Comparison of ENCODE assay signal across 15 cellular contexts in the genomic region with DNA sequence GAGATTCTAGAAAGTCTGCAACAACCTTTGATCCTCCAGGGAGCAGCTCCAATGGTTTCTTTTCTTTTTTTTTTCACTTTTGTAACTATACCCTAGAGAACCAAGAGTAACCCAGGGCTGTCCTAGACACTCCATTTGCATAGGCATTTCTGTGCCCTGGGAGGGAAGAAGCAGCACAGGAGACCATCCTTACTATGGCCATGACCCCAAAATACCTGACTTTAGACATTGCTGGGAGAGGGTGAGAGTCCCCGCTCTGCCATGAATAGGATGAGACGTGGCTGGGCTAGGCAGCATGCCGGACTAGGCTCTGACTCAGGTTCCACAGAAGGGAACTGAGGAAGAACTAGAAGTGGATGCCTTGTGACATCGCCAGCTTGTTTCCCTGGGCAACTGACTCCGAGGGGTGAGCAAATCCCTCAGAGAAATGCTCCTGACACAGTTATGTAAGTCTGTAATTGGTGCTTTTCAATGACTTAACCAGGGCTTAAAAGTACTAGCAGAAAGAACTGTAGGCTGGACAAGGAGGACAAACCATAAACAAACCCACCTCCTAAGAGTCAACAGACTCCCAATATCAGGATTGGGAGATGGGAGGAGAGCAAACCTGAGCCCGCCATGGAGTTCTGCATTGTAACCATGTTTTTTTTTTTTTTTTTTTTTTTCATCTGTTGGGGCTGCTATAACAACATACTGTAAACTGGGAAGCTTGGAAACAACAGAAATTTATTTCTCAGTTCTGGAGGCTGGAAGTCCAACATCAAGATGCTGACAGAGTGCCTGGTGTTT. TPM values are rescaled to one million over a fixed set of nuclear protein-coding genes. Genes with fewer than 3 reads are reported as not detected.
A peak's percentile ranks its signal among the peaks of the same experiment; 100 is the strongest.
DNase-seq lines count a peak whose midpoint lies in the region; ATAC-seq and TF ChIP-seq lines count a peak whose summit lies in the region.
"Had no signal": no experiment of that assay in that cellular context is flagged by ENCODE, and none has a peak within 500 bp of the region (broad histone marks: within the 10 kb centered on the region; RNA-seq: fewer than 3 reads in every experiment).

No MANE protein-coding gene starts in this region.

- no peak overlapping the region for H3K4me3 Mint-ChIP-seq in WTC11
- no peak overlapping the region for H3K4me3 Mint-ChIP-seq in activated naive CD4-positive, alpha-beta T cell treated with anti-CD3 and anti-CD28 coated beads for 36 hours
- H3K4me3 Mint-ChIP-seq: activated naive CD8-positive, alpha-beta T cell; central memory CD8-positive, alpha-beta T cell; nephron progenitor cell had no signal

- peak overlapping the region; percentile 40 for H3K4me2 ChIP-seq in parathyroid adenoma (ENCODE audit: low read length)

- POLR2A ChIA-PET in WTC11 (lab: Charles Lee) = no interaction called here

- H2AFZ ChIP-seq in parathyroid adenoma = peak overlapping the region; percentile 65

- no peaks in the 10 kb centered on the region for H3K27me3 ChIP-seq in parathyroid adenoma (ENCODE audit: control insufficient read depth, insufficient read depth, low read length)

- ATAC-seq in WTC11 = peak; percentile 56
- ATAC-seq in GM18505 (IDR thresholded peaks at IDR 0.05; ENCODE audit: unreplicated experiment) = no peak
- ATAC-seq: HCT116 had no signal

- H3K4me3 ChIP-seq in parathyroid adenoma (ENCODE audit: low read depth, low read length) = no peak overlapping the region
- H3K4me3 ChIP-seq: left ventricle myocardium inferior had no signal

- H3K4me1 Mint-ChIP-seq in WTC11 = peaks cover 32% of the 10 kb centered on the region
- H3K4me1 Mint-ChIP-seq in activated naive CD4-positive, alpha-beta T cell treated with anti-CD3 and anti-CD28 coated beads for 36 hours (ENCODE audit: low read depth) = no peaks in the 10 kb centered on the region
- H3K4me1 Mint-ChIP-seq: central memory CD8-positive, alpha-beta T cell had no signal

- no peaks in the 10 kb centered on the region for H3K36me3 ChIP-seq in parathyroid adenoma (ENCODE audit: control insufficient read depth, insufficient read depth, low read length)
- H3K36me3 ChIP-seq: left ventricle myocardium inferior had no signal

- no peaks in the 10 kb centered on the region for H3K9me3 ChIP-seq in parathyroid adenoma (ENCODE audit: control insufficient read depth, low read length)
- H3K9me3 ChIP-seq: left ventricle myocardium inferior had no signal

- H3K36me3 Mint-ChIP-seq in WTC11 = no peaks in the 10 kb centered on the region
- no peaks in the 10 kb centered on the region for H3K36me3 Mint-ChIP-seq in activated naive CD4-positive, alpha-beta T cell treated with anti-CD3 and anti-CD28 coated beads for 36 hours (ENCODE audit: low read depth)
- H3K36me3 Mint-ChIP-seq: activated naive CD8-positive, alpha-beta T cell had no signal

- TF ChIP-seq CTCF in WTC11 (IDR thresholded peaks at IDR 0.05) (no peak), parathyroid adenoma (IDR thresholded peaks at IDR 0.05) (no peak)

- H3K4me1 ChIP-seq in parathyroid adenoma = peaks cover 11% of the 10 kb centered on the region

- H3K9ac ChIP-seq in parathyroid adenoma = no peak overlapping the region

- no peaks in the 10 kb centered on the region for H3K27me3 Mint-ChIP-seq in WTC11 (ENCODE audit: low read depth)
- H3K27me3 Mint-ChIP-seq in activated naive CD4-positive, alpha-beta T cell treated with anti-CD3 and anti-CD28 coated beads for 36 hours (ENCODE audit: low read depth) = no peaks in the 10 kb centered on the region
- H3K27me3 Mint-ChIP-seq: activated naive CD8-positive, alpha-beta T cell had no signal

- peaks cover 7% of the 10 kb centered on the region; the same call in 1 of the 2 replicates for H3K9me3 Mint-ChIP-seq in WTC11
- H3K9me3 Mint-ChIP-seq in activated naive CD4-positive, alpha-beta T cell treated with anti-CD3 and anti-CD28 coated beads for 36 hours = no peaks in the 10 kb centered on the region
- H3K9me3 Mint-ChIP-seq: central memory CD8-positive, alpha-beta T cell had no signal

- CTCF ChIA-PET in WTC11 (lab: Charles Lee) = interaction anchor here (0.7 kb wide), 1 partner anchor 69 kb away, joined by 6 read pairs; no protein-coding TSS in a partner anchor
- CTCF ChIA-PET in activated naive CD4-positive, alpha-beta T cell treated with anti-CD3 and anti-CD28 coated beads for 36 hours (lab: Charles Lee) = interaction anchor here (0.8 kb wide), 1 partner anchor 27 kb away, joined by 4 read pairs; no protein-coding TSS in a partner anchor

- H3K27ac ChIP-seq in parathyroid adenoma = no peak overlapping the region
- H3K27ac ChIP-seq: left ventricle myocardium inferior had no signal

- DNase-seq in CD1c-positive myeloid dendritic cell (ENCODE audit: extremely low spot score) (peak; percentile 89), WTC11 (ENCODE audit: low spot score) (no peak), head of caudate nucleus (peak in 35 of 42 donors; percentile 9 to 85 (median 42)), NCI-H1417 (lab: John Stamatoyannopoulos, UW) (no peak)
- no peak for DNase-seq in activated CD4-positive, CD25-positive, alpha-beta regulatory T cell treated with anti-CD3 and anti-CD28 coated beads, Interleukin-2, amount 50 U/mL, for 72 hours
- no peak for DNase-seq in activated naive CD4-positive, alpha-beta T cell treated with anti-CD3 and anti-CD28 coated beads for 36 hours
- DNase-seq: activated CD4-positive, alpha-beta T cell treated with anti-CD3 and anti-CD28 coated beads for 4 hours; left ventricle myocardium inferior; NCI-H2029; nephron progenitor cell had no signal

- no peak for TF ChIP-seq POLR2A in GM18505 (IDR thresholded peaks at IDR 0.05; ENCODE audit: borderline replicate concordance, extremely low read depth, insufficient read depth, insufficient read length)

- no peaks in the 10 kb centered on the region for H3K79me2 ChIP-seq in parathyroid adenoma

- intact Hi-C loops in head of caudate nucleus (cut with DNase I) = no loop called here
- intact Hi-C loops in activated naive CD4-positive, alpha-beta T cell treated with anti-CD3 and anti-CD28 coated beads for 36 hours (cut with micrococcal nuclease) = no loop called here

- H3K27ac Mint-ChIP-seq in WTC11 = no peak overlapping the region
- no peak overlapping the region for H3K27ac Mint-ChIP-seq in activated naive CD4-positive, alpha-beta T cell treated with anti-CD3 and anti-CD28 coated beads for 36 hours
- H3K27ac Mint-ChIP-seq: activated naive CD8-positive, alpha-beta T cell; nephron progenitor cell had no signal

TF ChIP-seq in WTC11, 78 proteins besides CTCF, POLR2A, EP300 and RAD21 (continues in another document):
- TF ChIP-seq CBFB (CRISPR knock-in tag; IDR thresholded peaks at IDR 0.05; ENCODE audit: low read depth) (no peak), NFATC4 (CRISPR knock-in tag; IDR thresholded peaks at IDR 0.05) (no peak), RELA (CRISPR knock-in tag; IDR thresholded peaks at IDR 0.05; ENCODE audit: borderline replicate concordance) (no peak), FOXJ3 (CRISPR knock-in tag; IDR thresholded peaks at IDR 0.05; ENCODE audit: borderline replicate concordance) (no peak)
- TF ChIP-seq, protein P1, sequence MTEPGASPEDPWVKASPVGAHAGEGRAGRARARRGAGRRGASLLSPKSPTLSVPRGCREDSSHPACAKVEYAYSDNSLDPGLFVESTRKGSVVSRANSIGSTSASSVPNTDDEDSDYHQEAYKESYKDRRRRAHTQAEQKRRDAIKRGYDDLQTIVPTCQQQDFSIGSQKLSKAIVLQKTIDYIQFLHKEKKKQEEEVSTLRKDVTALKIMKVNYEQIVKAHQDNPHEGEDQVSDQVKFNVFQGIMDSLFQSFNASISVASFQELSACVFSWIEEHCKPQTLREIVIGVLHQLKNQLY (CRISPR knock-in tag; IDR thresholded peaks at IDR 0.05) = no peak
- TF ChIP-seq, protein P2, sequence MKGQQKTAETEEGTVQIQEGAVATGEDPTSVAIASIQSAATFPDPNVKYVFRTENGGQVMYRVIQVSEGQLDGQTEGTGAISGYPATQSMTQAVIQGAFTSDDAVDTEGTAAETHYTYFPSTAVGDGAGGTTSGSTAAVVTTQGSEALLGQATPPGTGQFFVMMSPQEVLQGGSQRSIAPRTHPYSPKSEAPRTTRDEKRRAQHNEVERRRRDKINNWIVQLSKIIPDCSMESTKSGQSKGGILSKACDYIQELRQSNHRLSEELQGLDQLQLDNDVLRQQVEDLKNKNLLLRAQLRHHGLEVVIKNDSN (CRISPR knock-in tag; IDR thresholded peaks at IDR 0.05) = no peak
- TF ChIP-seq, protein P3, sequence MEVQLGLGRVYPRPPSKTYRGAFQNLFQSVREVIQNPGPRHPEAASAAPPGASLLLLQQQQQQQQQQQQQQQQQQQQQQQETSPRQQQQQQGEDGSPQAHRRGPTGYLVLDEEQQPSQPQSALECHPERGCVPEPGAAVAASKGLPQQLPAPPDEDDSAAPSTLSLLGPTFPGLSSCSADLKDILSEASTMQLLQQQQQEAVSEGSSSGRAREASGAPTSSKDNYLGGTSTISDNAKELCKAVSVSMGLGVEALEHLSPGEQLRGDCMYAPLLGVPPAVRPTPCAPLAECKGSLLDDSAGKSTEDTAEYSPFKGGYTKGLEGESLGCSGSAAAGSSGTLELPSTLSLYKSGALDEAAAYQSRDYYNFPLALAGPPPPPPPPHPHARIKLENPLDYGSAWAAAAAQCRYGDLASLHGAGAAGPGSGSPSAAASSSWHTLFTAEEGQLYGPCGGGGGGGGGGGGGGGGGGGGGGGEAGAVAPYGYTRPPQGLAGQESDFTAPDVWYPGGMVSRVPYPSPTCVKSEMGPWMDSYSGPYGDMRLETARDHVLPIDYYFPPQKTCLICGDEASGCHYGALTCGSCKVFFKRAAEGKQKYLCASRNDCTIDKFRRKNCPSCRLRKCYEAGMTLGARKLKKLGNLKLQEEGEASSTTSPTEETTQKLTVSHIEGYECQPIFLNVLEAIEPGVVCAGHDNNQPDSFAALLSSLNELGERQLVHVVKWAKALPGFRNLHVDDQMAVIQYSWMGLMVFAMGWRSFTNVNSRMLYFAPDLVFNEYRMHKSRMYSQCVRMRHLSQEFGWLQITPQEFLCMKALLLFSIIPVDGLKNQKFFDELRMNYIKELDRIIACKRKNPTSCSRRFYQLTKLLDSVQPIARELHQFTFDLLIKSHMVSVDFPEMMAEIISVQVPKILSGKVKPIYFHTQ (CRISPR knock-in tag; IDR thresholded peaks at IDR 0.05) = no peak

RNA-seq across cellular contexts. Expression of a gene that starts 0.9 kb away (rescaled TPM):
- 0.44 to 0.98 TPM (median 0.50 TPM) in 3 replicates for total RNA-seq in WTC11 (2021)
- 10 to 100 TPM; 49.4 to 52.1 TPM for total RNA-seq in activated naive CD4-positive, alpha-beta T cell treated with anti-CD3 and anti-CD28 coated beads for 36 hours

Comparison
In these comparisons a context has a peak if more than half of its experiments do, and no peak if none do; other contexts are left out.
1. DNase-seq: peak in CD1c-positive myeloid dendritic cell (single experiment) and head of caudate nucleus (35 of 42); none in WTC11 (single experiment), NCI-H1417 (0 of 3), activated CD4-positive, CD25-positive, alpha-beta regulatory T cell treated with anti-CD3 and anti-CD28 coated beads, Interleukin-2, amount 50 U/mL, for 72 hours (single experiment) and activated naive CD4-positive, alpha-beta T cell treated with anti-CD3 and anti-CD28 coated beads for 36 hours (single experiment).
2. RNA of a gene that starts 0.9 kb away (total RNA-seq): 49.4 to 52.1 TPM in activated naive CD4-positive, alpha-beta T cell treated with anti-CD3 and anti-CD28 coated beads for 36 hours; 0.44 to 0.98 TPM in WTC11; every median in the first group is over 10 times any median in the second.